9 cellular contexts compared by ENCODE assay signal in genomic region chr9:132770775-132771310, GRCh38.
DNase-seq lines count a peak whose midpoint lies in the region; ATAC-seq and TF ChIP-seq lines count a peak whose summit lies in the region.
"Had no signal": no experiment of that assay in that cellular context is flagged by ENCODE, and none has a peak within 500 bp of the region (broad histone marks: within the 10 kb centered on the region; RNA-seq: fewer than 3 reads in every experiment).

No MANE protein-coding gene starts in this region.

- no peak for TF ChIP-seq CTCF in right atrium auricular region (IDR thresholded peaks at IDR 0.05)
- TF ChIP-seq CTCF in coronary artery (IDR thresholded peaks at IDR 0.05), result no peak

- DNase-seq in right atrium auricular region (ENCODE audit: low spot score) (peak; percentile 52), left ventricle myocardium superior (no peak), coronary artery (ENCODE audit: low spot score) (no peak), SW480 (ENCODE audit: low spot score) (no peak), NCI-H2227 treated with DMSO at 0.1 percent for 48 hours (lab: John Stamatoyannopoulos, UW) (no peak)

- peak overlapping the region; percentile 41 for H3K9ac ChIP-seq in muscle layer of colon (ENCODE audit: low read length)

- H3K27me3 ChIP-seq in right atrium auricular region, result no peaks in the 10 kb centered on the region
- no peaks in the 10 kb centered on the region for H3K27me3 ChIP-seq in muscle layer of colon (ENCODE audit: control insufficient read depth in 1 of 2, insufficient read depth in 2 of 2, low read length in 2 of 2)

- H3K9me3 ChIP-seq in right atrium auricular region, result no peaks in the 10 kb centered on the region
- H3K9me3 ChIP-seq in muscle layer of colon (ENCODE audit: low read length), result no peaks in the 10 kb centered on the region

- H3K36me3 ChIP-seq in right atrium auricular region (no peaks in the 10 kb centered on the region), muscle layer of colon (ENCODE audit: insufficient read depth, low read length) (no peaks in the 10 kb centered on the region)

- ATAC-seq in left ventricle myocardium superior (no peak), GM18498 (IDR thresholded peaks at IDR 0.05; ENCODE audit: unreplicated experiment) (no peak), HG03135 (IDR thresholded peaks at IDR 0.05; ENCODE audit: unreplicated experiment) (no peak)
- ATAC-seq: HCT116 had no signal

- H3K4me1 ChIP-seq in right atrium auricular region (peaks cover 0 to 8% of the 10 kb centered on the region in 2 donors), muscle layer of colon (ENCODE audit: insufficient read depth, low read length) (peaks cover 9% of the 10 kb centered on the region)

- intact Hi-C loops in left ventricle myocardium superior (cut with micrococcal nuclease), result no loop called here

- H3K4me3 ChIP-seq in right atrium auricular region, result peak overlapping the region; percentile 74 to 75
- peak overlapping the region; percentile 86 for H3K4me3 ChIP-seq in coronary artery
- H3K4me3 ChIP-seq in muscle layer of colon (ENCODE audit: low read depth in 1 of 2, low read length in 2 of 2), result peak overlapping the region; percentile 80 to 87

- H3K27ac ChIP-seq in right atrium auricular region, result peak overlapping the region; percentile 61 to 70
- H3K27ac ChIP-seq in coronary artery, result peak overlapping the region; percentile 85 to 87
- H3K27ac ChIP-seq in muscle layer of colon (ENCODE audit: low read depth, low read length), result peak overlapping the region; percentile 75
